Comparison of ENCODE assay signal across 13 cellular contexts in the genomic region with DNA sequence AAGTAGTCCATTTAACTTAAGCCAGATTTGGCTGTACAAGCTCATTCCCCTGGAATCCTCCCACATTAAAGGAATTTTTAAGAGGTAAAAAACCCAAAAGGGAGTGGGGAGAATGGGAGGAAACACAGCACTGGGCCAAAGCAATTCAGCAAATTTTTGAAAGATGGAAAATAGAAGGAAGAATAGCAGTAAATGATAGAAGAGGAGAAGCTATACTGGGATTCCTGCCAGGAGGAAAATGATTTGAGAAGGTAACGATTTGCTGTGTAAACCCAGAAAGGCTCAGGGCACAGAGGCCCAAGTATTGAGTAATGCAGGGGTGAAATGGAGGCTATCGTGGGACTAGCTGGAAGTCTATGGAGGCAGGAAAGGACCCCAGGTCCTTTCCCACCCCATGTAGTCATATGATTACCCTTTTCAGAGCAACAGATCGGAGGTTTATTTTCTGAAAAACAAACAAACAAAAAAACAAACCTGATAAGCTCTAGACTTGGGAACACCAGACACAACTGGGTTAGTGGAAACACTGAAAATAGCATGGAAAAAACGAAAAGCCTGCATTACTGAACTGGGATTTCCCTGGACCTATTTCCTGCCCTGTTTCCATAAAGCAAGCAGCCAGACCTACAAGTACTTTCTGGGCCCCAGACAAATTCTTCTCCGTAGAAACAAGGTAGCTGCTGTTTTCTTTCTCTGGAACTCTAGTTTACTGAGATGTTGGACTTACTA.
DNase-seq lines count a peak whose midpoint lies in the region; ATAC-seq and TF ChIP-seq lines count a peak whose summit lies in the region.
"Had no signal": no experiment of that assay in that cellular context is flagged by ENCODE, and none has a peak within 500 bp of the region (broad histone marks: within the 10 kb centered on the region; RNA-seq: fewer than 3 reads in every experiment).

No MANE protein-coding gene starts in this region.

- H3K9me1 ChIP-seq in IMR-90 (ENCODE audit: insufficient read depth, low read length): no peaks in the 10 kb centered on the region; the same call in 1 of the 2 replicates

- H3K27ac ChIP-seq in IMR-90 (ENCODE audit: insufficient read depth, low read length): peak overlapping the region; percentile 95
- peak overlapping the region; percentile 49 for H3K27ac ChIP-seq in caudate nucleus (ENCODE audit: low read depth, low read length)
- H3K27ac ChIP-seq in hepatocyte: peak overlapping the region; percentile 48
- peak overlapping the region; percentile 92 for H3K27ac ChIP-seq in smooth muscle cell (ENCODE audit: low read depth)
- no peak overlapping the region for H3K27ac ChIP-seq in PC-3 (ENCODE audit: low read length)
- H3K27ac ChIP-seq in body of pancreas: no peak overlapping the region

- BruUV-seq in IMR-90 (replicated peaks; lab: Mats Ljungman, UMichigan) (no TSS peak), PC-3 (replicated peaks; lab: Mats Ljungman, UMichigan) (no TSS peak)

- H3K36me3 ChIP-seq in IMR-90 (ENCODE audit: control insufficient read depth, insufficient read depth, low read length) (peaks cover 17% of the 10 kb centered on the region), hepatocyte (replicated peaks; ENCODE audit: insufficient read depth, low read depth) (no peaks in the 10 kb centered on the region), smooth muscle cell (ENCODE audit: low read depth) (peaks cover 8% of the 10 kb centered on the region), PC-3 (ENCODE audit: low read depth, low read length) (peaks cover 9% of the 10 kb centered on the region; the same call in 1 of the 2 replicates), body of pancreas (replicated peaks in 1 of 2; ENCODE audit: insufficient read depth in 1 of 2, low read depth in 2 of 2) (no peaks in the 10 kb centered on the region)

- H3K9me3 ChIP-seq in IMR-90 (ENCODE audit: control insufficient read depth, insufficient read depth, low read length): peaks cover 2% of the 10 kb centered on the region; the same call in 1 of the 2 replicates
- H3K9me3 ChIP-seq in hepatocyte (ENCODE audit: low read depth): no peaks in the 10 kb centered on the region
- no peaks in the 10 kb centered on the region for H3K9me3 ChIP-seq in smooth muscle cell (replicated peaks; ENCODE audit: low read depth)
- no peaks in the 10 kb centered on the region for H3K9me3 ChIP-seq in PC-3 (ENCODE audit: low read length)
- no peaks in the 10 kb centered on the region for H3K9me3 ChIP-seq in body of pancreas

- peak overlapping the region; percentile 88 for H3K14ac ChIP-seq in IMR-90 (replicated peaks; ENCODE audit: low read depth, low read length)

- H3K4me2 ChIP-seq in IMR-90 (ENCODE audit: low read depth, low read length): no peak overlapping the region
- no peak overlapping the region for H3K4me2 ChIP-seq in hepatocyte
- H3K4me2 ChIP-seq in smooth muscle cell: peak overlapping the region; percentile 76
- no peak overlapping the region for H3K4me2 ChIP-seq in PC-3 (ENCODE audit: low read length)

- H3K9ac ChIP-seq in IMR-90 (ENCODE audit: low read depth, low read length) (peak overlapping the region; percentile 52; the same call in 1 of the 2 replicates), smooth muscle cell (ENCODE audit: low read depth) (peak overlapping the region; percentile 54), PC-3 (ENCODE audit: low read length) (no peak overlapping the region)

- H4K5ac ChIP-seq in IMR-90 (ENCODE audit: low read depth, low read length): peak overlapping the region; percentile 96

- H3F3A ChIP-seq in smooth muscle cell (ENCODE audit: low read depth) (peaks cover 37% of the 10 kb centered on the region), PC-3 (ENCODE audit: low read length, unreplicated experiment) (no peaks in the 10 kb centered on the region)

- no peak for TF ChIP-seq RAD21 in IMR-90 (IDR thresholded peaks at IDR 0.05; ENCODE audit: low read length)

- H3K79me1 ChIP-seq in IMR-90 (ENCODE audit: low read depth in 1 of 2, low read length in 2 of 2): peaks cover 0 to 15% of the 10 kb centered on the region in 2 experiments; a peak in 2 of 4 replicates

- peak overlapping the region; percentile 37 to 82 for H4K8ac ChIP-seq in IMR-90 (ENCODE audit: low read depth in 2 of 2, low read length in 2 of 2)

- peak overlapping the region; percentile 87 for H2BK20ac ChIP-seq in IMR-90 (ENCODE audit: low read depth, low read length)

- DNase-seq in IMR-90 (peak; percentile 66), caudate nucleus (lab: John Stamatoyannopoulos, UW) (no peak), hepatocyte (ENCODE audit: low spot score) (peak; percentile 20), smooth muscle cell (lab: John Stamatoyannopoulos, UW; ENCODE audit: unreplicated experiment) (no peak), NCI-H524 (lab: John Stamatoyannopoulos, UW) (no peak), PC-3 (no peak), body of pancreas (no peak)
- DNase-seq: CD4-positive, alpha-beta T cell; cerebellar nuclear complex; NCI-H510A; stimulated activated CD4-positive, alpha-beta T cell treated with anti-CD3 and anti-CD28 coated beads, Interleukin-4, amount 100 ng/mL, for 4 hours had no signal

- TF ChIP-seq POLR2A in IMR-90 (IDR thresholded peaks at IDR 0.05; ENCODE audit: low read depth, low read length) (no peak), body of pancreas (IDR thresholded peaks at IDR 0.05) (no peak)

- intact Hi-C loops in IMR-90 (cut with micrococcal nuclease): loop anchor here (2.0 kb wide), 1 partner anchor 45 kb away; no protein-coding TSS in a partner anchor
- intact Hi-C loops in PC-3 (cut with micrococcal nuclease): no loop called here
- intact Hi-C loops in body of pancreas (cut with DNase I): no loop called here

- POLR2A ChIA-PET in IMR-90 (lab: Charles Lee; ENCODE audit: unreplicated experiment) (no interaction called here), PC-3 (lab: Charles Lee; ENCODE audit: unreplicated experiment) (interaction anchor here (0.6 kb wide), 1 partner anchor 190 kb away, joined by 6 read pairs; no protein-coding TSS in a partner anchor)

- no peak for ATAC-seq in IMR-90 (ENCODE audit: low read depth)
- no peak for ATAC-seq in PC-3
- no peak for ATAC-seq in body of pancreas
- no peak for ATAC-seq in GM19463 (IDR thresholded peaks at IDR 0.05; ENCODE audit: unreplicated experiment)
- ATAC-seq: activated T-helper 17 cell treated with anti-CD3 and anti-CD28 coated beads, Interleukin-2, amount 50 U/mL, for 72 hours had no signal

- H2AFZ ChIP-seq in IMR-90 (replicated peaks; ENCODE audit: low read length, poor library complexity) (no peak overlapping the region), hepatocyte (no peak overlapping the region), smooth muscle cell (ENCODE audit: low read depth) (no peak overlapping the region), PC-3 (ENCODE audit: low read length) (no peak overlapping the region)

- H3K4ac ChIP-seq in IMR-90 (ENCODE audit: low read depth, low read length): peak overlapping the region; percentile 91

- H3K56ac ChIP-seq in IMR-90 (ENCODE audit: extremely low read depth, insufficient read depth, low read length): peak overlapping the region; percentile 59

- peak overlapping the region; percentile 99 for H2BK5ac ChIP-seq in IMR-90 (ENCODE audit: low read depth, low read length, poor library complexity, severe bottlenecking)

- peak overlapping the region; percentile 53; the same call in 2 of the 3 replicates for H2BK15ac ChIP-seq in IMR-90 (ENCODE audit: low read depth, low read length)

- H3K4me3 ChIP-seq in IMR-90 (ENCODE audit: insufficient read depth, low read depth, low read length) (no peak overlapping the region), hepatocyte (no peak overlapping the region), smooth muscle cell (no peak overlapping the region), PC-3 (ENCODE audit: low read length) (no peak overlapping the region), body of pancreas (no peak overlapping the region)

- dilution Hi-C loops in IMR-90 (cut with HindIII; ENCODE audit: low sequenced_read_pairs, unreplicated experiment): no loop called here

- peak overlapping the region; percentile 91 for H2BK120ac ChIP-seq in IMR-90 (ENCODE audit: low read depth, low read length)

- CTCF ChIA-PET in IMR-90 (lab: Yijun Ruan, JAX): interaction anchor here (1.0 kb wide), 1 partner anchor 48 kb away, joined by 3 read pairs; no protein-coding TSS in a partner anchor
- CTCF ChIA-PET in PC-3 (lab: Charles Lee): no interaction called here

- H2AK9ac ChIP-seq in IMR-90 (replicated peaks; ENCODE audit: low read depth, low read length, poor library complexity): no peak overlapping the region

- TF ChIP-seq CTCF in IMR-90 (conservative IDR thresholded peaks at IDR 0.05; ENCODE audit: low read depth, low read length) (no peak), hepatocyte (IDR thresholded peaks at IDR 0.05; ENCODE audit: poor library complexity) (no peak), smooth muscle cell (IDR thresholded peaks at IDR 0.05; ENCODE audit: borderline replicate concordance, insufficient read depth, poor library complexity, severe bottlenecking) (no peak), PC-3 (conservative IDR thresholded peaks at IDR 0.05; ENCODE audit: low read depth, low read length) (no peak), body of pancreas (IDR thresholded peaks at IDR 0.05) (no peak)

- WGBS in IMR-90 (ENCODE audit: extremely low coverage in 2 of 2, insufficient read length in 1 of 2), 2 experiments: no CpG with 5 or more reads among the region's 5 CpGs
- 64% methylated on average over 5 of the region's 5 CpGs for WGBS in hepatocyte (ENCODE audit: low lambda C conversion rate, missing lambda C conversion rate)
- WGBS in smooth muscle cell (ENCODE audit: low lambda C conversion rate): 22% methylated on average over 5 of the region's 5 CpGs
- WGBS in body of pancreas, 2 donors: 57 to 59% methylated on average over 5 of the region's 5 CpGs

- H3K4me1 ChIP-seq in IMR-90 (ENCODE audit: control insufficient read depth, insufficient read depth, low read length): peaks cover 20% of the 10 kb centered on the region
- H3K4me1 ChIP-seq in hepatocyte (ENCODE audit: insufficient read depth): peaks cover 29% of the 10 kb centered on the region
- peaks cover 41% of the 10 kb centered on the region for H3K4me1 ChIP-seq in smooth muscle cell (ENCODE audit: low read depth)
- H3K4me1 ChIP-seq in PC-3 (ENCODE audit: insufficient read depth, low read length): no peaks in the 10 kb centered on the region
- no peaks in the 10 kb centered on the region for H3K4me1 ChIP-seq in body of pancreas

- H3K18ac ChIP-seq in IMR-90 (ENCODE audit: low read depth, low read length): peak overlapping the region; percentile 98

- H3K27me3 ChIP-seq in IMR-90 (ENCODE audit: control insufficient read depth, insufficient read depth, low read length) (no peaks in the 10 kb centered on the region), hepatocyte (no peaks in the 10 kb centered on the region), smooth muscle cell (ENCODE audit: low read depth) (no peaks in the 10 kb centered on the region), PC-3 (ENCODE audit: low read length) (no peaks in the 10 kb centered on the region), body of pancreas (no peaks in the 10 kb centered on the region)

- H3K79me2 ChIP-seq in hepatocyte (no peaks in the 10 kb centered on the region), smooth muscle cell (ENCODE audit: low read depth) (no peaks in the 10 kb centered on the region), PC-3 (ENCODE audit: low read length) (no peaks in the 10 kb centered on the region)

- in situ Hi-C loops in IMR-90 (cut with MboI; ENCODE audit: low sequenced_read_pairs): no loop called here

- peak overlapping the region; percentile 71 for H3K23ac ChIP-seq in IMR-90 (ENCODE audit: low read depth, low read length)

- no peaks in the 10 kb centered on the region for H4K20me1 ChIP-seq in IMR-90 (ENCODE audit: insufficient read depth, low read length)
- no peaks in the 10 kb centered on the region for H4K20me1 ChIP-seq in hepatocyte (ENCODE audit: insufficient read depth, poor library complexity, severe bottlenecking)
- H4K20me1 ChIP-seq in smooth muscle cell (ENCODE audit: low read depth): no peaks in the 10 kb centered on the region
- no peaks in the 10 kb centered on the region for H4K20me1 ChIP-seq in PC-3 (ENCODE audit: low read length)

- H2AK5ac ChIP-seq in IMR-90 (ENCODE audit: low read depth, low read length): peak overlapping the region; percentile 64; the same call in 1 of the 2 replicates

- peak overlapping the region; percentile 90 for H4K91ac ChIP-seq in IMR-90 (ENCODE audit: insufficient read depth, low read depth, low read length)

- no peaks in the 10 kb centered on the region for H3K9me2 ChIP-seq in hepatocyte (replicated peaks; ENCODE audit: insufficient read depth)
- no peaks in the 10 kb centered on the region for H3K9me2 ChIP-seq in PC-3 (replicated peaks; ENCODE audit: low read length)

Comparison
In these comparisons a context has a peak if more than half of its experiments do, and no peak if none do; other contexts are left out.
1. DNase-seq: peak in IMR-90 (single experiment) and hepatocyte (single experiment); none in caudate nucleus (0 of 61), smooth muscle cell (single experiment), NCI-H524 (0 of 2), PC-3 (single experiment) and body of pancreas (0 of 4).
2. H3K27ac ChIP-seq: peak in IMR-90 (single experiment), caudate nucleus (single experiment), hepatocyte (single experiment) and smooth muscle cell (single experiment); none in PC-3 (single experiment) and body of pancreas (0 of 4).